Comparison of ENCODE assay signal across 24 cellular contexts in genomic region chr16:14678748-14679497, GRCh38. TPM values are rescaled to one million over a fixed set of nuclear protein-coding genes. Genes with fewer than 3 reads are reported as not detected.
"Had no signal": no experiment of that assay in that cellular context is flagged by ENCODE, and none has a peak within 500 bp of the region (broad histone marks: within the 10 kb centered on the region; RNA-seq: fewer than 3 reads in every experiment).

No MANE protein-coding gene starts in this region.

- DNase-seq: KBM-7, MV-4-11, NCI-H1048, NCI-H1105, NCI-H1417, NCI-H1436 treated with DMSO at 0.1 percent for 48 hours, NCI-H1694, NCI-H187 treated with DMSO at 0.1 percent for 48 hours, NCI-H2029 treated with DMSO at 0.1 percent for 48 hours, NCI-H2171 treated with DMSO at 0.1 percent for 48 hours, NCI-H345, NCI-H446 treated with DMSO at 0.1 percent for 48 hours, NCI-H524, NCI-H526 treated with DMSO at 0.1 percent for 48 hours, NCI-H748 treated with DMSO at 0.1 percent for 48 hours, Right ventricle myocardium superior, RPMI8226, SIG-M5 had no signal

- H3K4me3 Mint-ChIP-seq: IgD-negative memory B cell had no signal

- H3K9me3 ChIP-seq: SJSA1 had no signal

- H3K27me3 ChIP-seq: SJSA1 had no signal

- H3K36me3 ChIP-seq: SJSA1 had no signal

- H3K9me3 Mint-ChIP-seq: IgD-negative memory B cell had no signal

- H3K4me3 ChIP-seq: SJSA1, SK-N-MC had no signal

- H3K27ac Mint-ChIP-seq: IgD-negative memory B cell had no signal

- H3K27ac ChIP-seq: SJSA1, SK-N-MC had no signal

RNA-seq across cellular contexts. Expression of gene PLA2G10, which starts 15.2 kb away (rescaled TPM):
- total RNA-seq: HT1080, LHCN-M2, MCF 10A, Right ventricle myocardium superior, SJSA1 had no signal
